ENCODE assay signal across 21 cellular contexts in genomic region chr4:73181231-73181630, GRCh38.
DNase-seq lines count a peak whose midpoint lies in the region; ATAC-seq and TF ChIP-seq lines count a peak whose summit lies in the region.
"Had no signal": no experiment of that assay in that cellular context is flagged by ENCODE, and none has a peak within 500 bp of the region (broad histone marks: within the 10 kb centered on the region; RNA-seq: fewer than 3 reads in every experiment).

No MANE protein-coding gene starts in this region.

- 0 out of 2 replicates have a peak, but pooled peaks cover 4% of the 10 kb centered on the region for H4K20me1 ChIP-seq in Karpas-422 (ENCODE audit: insufficient read depth, low read depth, low read length)

- peaks cover 27% of the 10 kb centered on the region for H3K36me3 ChIP-seq in Karpas-422 (ENCODE audit: insufficient read depth, low read length)
- H3K36me3 ChIP-seq in neutrophil = peaks cover 4% of the 10 kb centered on the region
- H3K36me3 ChIP-seq: right atrium auricular region had no signal

- DNase-seq in Karpas-422 = peak; percentile 75
- peak; percentile 61 for DNase-seq in SKM-1 (lab: John Stamatoyannopoulos, UW; ENCODE audit: unreplicated experiment)
- DNase-seq in activated naive CD4-positive, alpha-beta T cell (lab: John Stamatoyannopoulos, UW) = no peak
- no peak for DNase-seq in NCI-H82 (lab: John Stamatoyannopoulos, UW)
- no peak for DNase-seq in activated CD4-positive, alpha-beta T cell treated with anti-CD3 and anti-CD28 coated beads, Interleukin-2, amount 50 U/mL, for 48 hours
- DNase-seq: activated CD4-positive, alpha-beta T cell treated with anti-CD3 and anti-CD28 coated beads, Interleukin-2, amount 50 U/mL, for 1 hour; activated T-cell treated with anti-CD3 and anti-CD28 coated beads, Interleukin-2, amount 50 U/mL, for 24 hours; CD4-positive, alpha-beta memory T cell; cerebellar nuclear complex; NCI-H1436; NCI-H446; stimulated activated CD4-positive, alpha-beta T cell treated with anti-CD3 and anti-CD28 coated beads, Interleukin-1b, Interleukin-23, amount 100 ng/mL, for 48 hours; testis had no signal

- H3K79me2 ChIP-seq in Karpas-422 (ENCODE audit: low read length) = peaks cover 92% of the 10 kb centered on the region

- peak overlapping the region; percentile 41 for H3K4me3 ChIP-seq in Karpas-422 (ENCODE audit: low read length)
- H3K4me3 ChIP-seq in neutrophil (ENCODE audit: low read depth in 1 of 2, low read length in 1 of 2) = no peak overlapping the region
- H3K4me3 ChIP-seq: lung, neural progenitor cell, right atrium auricular region, testis had no signal

- H3K9me2 ChIP-seq in Karpas-422 (replicated peaks; ENCODE audit: insufficient read depth, low read length) = no peaks in the 10 kb centered on the region

- peak overlapping the region; percentile 41 for H3K9ac ChIP-seq in Karpas-422 (ENCODE audit: low read length)
- H3K9ac ChIP-seq: neural progenitor cell had no signal

- H3K27me3 ChIP-seq in Karpas-422 (ENCODE audit: low read length) = no peaks in the 10 kb centered on the region
- H3K27me3 ChIP-seq in neutrophil = no peaks in the 10 kb centered on the region
- H3K27me3 ChIP-seq: neural progenitor cell, right atrium auricular region, testis had no signal

- peaks cover 32% of the 10 kb centered on the region for H3K4me1 ChIP-seq in Karpas-422 (ENCODE audit: low read length)
- H3K4me1 ChIP-seq in neutrophil (ENCODE audit: control insufficient read depth in 1 of 2, insufficient read depth in 1 of 2, low read depth in 1 of 2, low read length in 1 of 2) = peaks cover 6 to 16% of the 10 kb centered on the region in 2 experiments

- H3K27ac ChIP-seq in Karpas-422 (ENCODE audit: low read length) (peak overlapping the region; percentile 85), neutrophil (peak overlapping the region; percentile 69)
- H3K27ac ChIP-seq: neural progenitor cell, right atrium auricular region, RWPE1, testis had no signal

- ATAC-seq in GM19043 (IDR thresholded peaks at IDR 0.05; ENCODE audit: low read depth, unreplicated experiment) = peak; percentile 50
- ATAC-seq in HG02763 (IDR thresholded peaks at IDR 0.05; ENCODE audit: unreplicated experiment) = no peak
- ATAC-seq: HepG2 had no signal

- peak overlapping the region; percentile 73 for H3K4me2 ChIP-seq in Karpas-422 (ENCODE audit: low read depth, low read length, poor library complexity, severe bottlenecking)
- H3K4me2 ChIP-seq: neural progenitor cell had no signal

- no peak for TF ChIP-seq CTCF in neutrophil (IDR thresholded peaks at IDR 0.05)

- H3K9me3 ChIP-seq in Karpas-422 (ENCODE audit: low read length) (no peaks in the 10 kb centered on the region), neutrophil (no peaks in the 10 kb centered on the region)
- H3K9me3 ChIP-seq: right atrium auricular region, testis had no signal

- H2AFZ ChIP-seq in Karpas-422 (ENCODE audit: low read length) = no peak overlapping the region
- H2AFZ ChIP-seq: neural progenitor cell had no signal

Comparison
In these comparisons a context has a peak if more than half of its experiments do, and no peak if none do; other contexts are left out.
1. DNase-seq: peak in Karpas-422 (single experiment) and SKM-1 (single experiment); none in activated naive CD4-positive, alpha-beta T cell (0 of 4), NCI-H82 (single experiment) and activated CD4-positive, alpha-beta T cell treated with anti-CD3 and anti-CD28 coated beads, Interleukin-2, amount 50 U/mL, for 48 hours (0 of 2).